19 cellular contexts compared by ENCODE assay signal in genomic region chr7:74499835-74500388, GRCh38.
"Had no signal": no experiment of that assay in that cellular context is flagged by ENCODE, and none has a peak within 500 bp of the region (broad histone marks: within the 10 kb centered on the region; RNA-seq: fewer than 3 reads in every experiment).

No MANE protein-coding gene starts in this region.

- DNase-seq: activated B cell treated with CpG ODN at 0.5 μM for 24 hours; activated CD4-positive, alpha-beta memory T cell treated with anti-CD3 and anti-CD28 coated beads, Interleukin-2, amount 10 ng/mL, durations not matched to agents 7 days and 5 days; activated CD4-positive, alpha-beta T cell treated with anti-CD3 and anti-CD28 coated beads for 4 hours; activated CD8-positive, alpha-beta memory T cell treated with anti-CD3 and anti-CD28 coated beads, Interleukin-2, amount 10 ng/mL, durations not matched to agents 7 days and 5 days; effector CD8-positive, alpha-beta T cell; heart right ventricle; left lung; mammary epithelial cell; midbrain; right cardiac atrium; transverse colon had no signal

- H3K4me3 Mint-ChIP-seq: activated B cell treated with CpG ODN at 0.5 μM for 24 hours; activated CD4-positive, alpha-beta memory T cell treated with anti-CD3 and anti-CD28 coated beads, Interleukin-2, amount 10 ng/mL, durations not matched to agents 7 days and 5 days; activated CD8-positive, alpha-beta memory T cell treated with anti-CD3 and anti-CD28 coated beads, Interleukin-2, amount 10 ng/mL, durations not matched to agents 7 days and 5 days; dendritic cell treated with granulocyte-macrophage colony-stimulating factor and Interleukin-4, amounts not matched to agents 40 ng/mL and 50 ng/mL, for 4 days; stimulated activated naive CD8-positive, alpha-beta T cell treated with anti-CD3 and anti-CD28 coated beads, Interleukin-15, Interleukin-2, amounts not matched to agents 100 ng/mL and 50 ng/mL, for 24 hours had no signal

- H3K4me1 ChIP-seq: breast epithelium, left lung had no signal

- H3K9me3 ChIP-seq: ascending aorta, breast epithelium, gastroesophageal sphincter, heart right ventricle, left lung, transverse colon, vagina had no signal

- H3K4me3 ChIP-seq: ascending aorta, breast epithelium, gastroesophageal sphincter, heart right ventricle, left lung, skin epidermis, transverse colon, vagina had no signal

- H3K27me3 ChIP-seq: ascending aorta, breast epithelium, gastroesophageal sphincter, heart right ventricle, left lung, transverse colon, vagina had no signal

- H3K4me1 Mint-ChIP-seq: activated CD4-positive, alpha-beta memory T cell treated with anti-CD3 and anti-CD28 coated beads, Interleukin-2, amount 10 ng/mL, durations not matched to agents 7 days and 5 days; activated CD8-positive, alpha-beta memory T cell treated with anti-CD3 and anti-CD28 coated beads, Interleukin-2, amount 10 ng/mL, durations not matched to agents 7 days and 5 days had no signal

- H3K27me3 Mint-ChIP-seq: activated B cell treated with CpG ODN at 0.5 μM for 24 hours; activated CD4-positive, alpha-beta memory T cell treated with anti-CD3 and anti-CD28 coated beads, Interleukin-2, amount 10 ng/mL, durations not matched to agents 7 days and 5 days; activated CD8-positive, alpha-beta memory T cell treated with anti-CD3 and anti-CD28 coated beads, Interleukin-2, amount 10 ng/mL, durations not matched to agents 7 days and 5 days; dendritic cell treated with granulocyte-macrophage colony-stimulating factor and Interleukin-4, amounts not matched to agents 40 ng/mL and 50 ng/mL, for 4 days; stimulated activated naive CD8-positive, alpha-beta T cell treated with anti-CD3 and anti-CD28 coated beads, Interleukin-15, Interleukin-2, amounts not matched to agents 100 ng/mL and 50 ng/mL, for 24 hours had no signal

- H3K36me3 ChIP-seq: ascending aorta, breast epithelium, gastroesophageal sphincter, heart right ventricle, left lung, transverse colon, vagina had no signal

- H3K36me3 Mint-ChIP-seq: activated CD8-positive, alpha-beta memory T cell treated with anti-CD3 and anti-CD28 coated beads, Interleukin-2, amount 10 ng/mL, durations not matched to agents 7 days and 5 days had no signal

- H3K27ac Mint-ChIP-seq: activated B cell treated with CpG ODN at 0.5 μM for 24 hours; activated CD4-positive, alpha-beta memory T cell treated with anti-CD3 and anti-CD28 coated beads, Interleukin-2, amount 10 ng/mL, durations not matched to agents 7 days and 5 days; activated CD8-positive, alpha-beta memory T cell treated with anti-CD3 and anti-CD28 coated beads, Interleukin-2, amount 10 ng/mL, durations not matched to agents 7 days and 5 days; dendritic cell treated with granulocyte-macrophage colony-stimulating factor and Interleukin-4, amounts not matched to agents 40 ng/mL and 50 ng/mL, for 4 days; stimulated activated naive CD8-positive, alpha-beta T cell treated with anti-CD3 and anti-CD28 coated beads, Interleukin-15, Interleukin-2, amounts not matched to agents 100 ng/mL and 50 ng/mL, for 24 hours had no signal

- H3K9me3 Mint-ChIP-seq: activated B cell treated with CpG ODN at 0.5 μM for 24 hours; dendritic cell treated with granulocyte-macrophage colony-stimulating factor and Interleukin-4, amounts not matched to agents 40 ng/mL and 50 ng/mL, for 4 days; stimulated activated naive CD8-positive, alpha-beta T cell treated with anti-CD3 and anti-CD28 coated beads, Interleukin-15, Interleukin-2, amounts not matched to agents 100 ng/mL and 50 ng/mL, for 24 hours had no signal

- H3K27ac ChIP-seq: ascending aorta, left lung, transverse colon, vagina had no signal

- ATAC-seq: activated CD8-positive, alpha-beta memory T cell treated with anti-CD3 and anti-CD28 coated beads, Interleukin-2, amount 10 ng/mL, durations not matched to agents 7 days and 5 days; esophagus mucosa; gastroesophageal sphincter had no signal
